ENCODE assay signal across 8 cellular contexts in the genomic region with DNA sequence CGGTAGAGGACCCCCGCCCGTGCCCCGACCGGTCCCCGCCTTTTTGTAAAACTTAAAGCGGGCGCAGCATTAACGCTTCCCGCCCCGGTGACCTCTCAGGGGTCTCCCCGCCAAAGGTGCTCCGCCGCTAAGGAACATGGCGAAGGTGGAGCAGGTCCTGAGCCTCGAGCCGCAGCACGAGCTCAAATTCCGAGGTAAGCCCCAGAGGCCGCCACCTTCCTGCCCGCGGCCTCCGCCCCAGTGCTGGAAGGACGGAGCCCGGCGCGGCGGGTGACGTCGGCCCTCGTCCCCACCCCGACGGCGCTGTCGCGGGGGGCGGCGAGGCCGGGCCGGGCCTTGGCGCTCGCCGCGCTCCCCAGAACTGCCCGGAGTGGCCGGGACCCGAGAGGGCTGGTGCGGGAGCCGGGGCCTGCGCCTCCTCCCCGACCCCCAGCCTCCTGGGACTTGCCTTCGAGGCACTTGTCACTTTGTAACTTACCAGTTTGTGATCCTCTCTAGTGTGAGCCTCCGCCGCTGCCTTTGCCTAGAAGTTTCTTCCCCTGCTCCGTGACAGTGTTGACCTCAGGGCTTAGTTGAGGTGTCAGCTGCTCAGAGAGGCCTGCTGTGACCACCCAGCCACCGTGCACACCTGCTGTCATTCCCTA. TPM values are rescaled to one million over a fixed set of nuclear protein-coding genes. Genes with fewer than 3 reads are reported as not detected.
DNase-seq lines count a peak whose midpoint lies in the region; ATAC-seq and TF ChIP-seq lines count a peak whose summit lies in the region.

No MANE protein-coding gene starts in this region.

- H3K9me3 ChIP-seq in parathyroid adenoma (ENCODE audit: control insufficient read depth, low read length), result no peaks in the 10 kb centered on the region

- no peaks in the 10 kb centered on the region for H3K9me3 Mint-ChIP-seq in activated CD8-positive, alpha-beta T cell treated with anti-CD3 and anti-CD28 coated beads, Interleukin-2, amount 10 ng/mL, durations not matched to agents 7 days and 5 days (ENCODE audit: insufficient read depth)
- peaks cover 2% of the 10 kb centered on the region for H3K9me3 Mint-ChIP-seq in glutamatergic neuron (ENCODE audit: unreplicated experiment)

- no peaks in the 10 kb centered on the region for H3K27me3 ChIP-seq in parathyroid adenoma (ENCODE audit: control insufficient read depth, insufficient read depth, low read length)

- TF ChIP-seq CTCF in glutamatergic neuron (IDR thresholded peaks at IDR 0.05; ENCODE audit: partially characterized antibody, unreplicated experiment) (no peak), parathyroid adenoma (IDR thresholded peaks at IDR 0.05) (no peak)

- POLR2A ChIA-PET in activated CD8-positive, alpha-beta T cell treated with anti-CD3 and anti-CD28 coated beads, Interleukin-2, amount 10 ng/mL, durations not matched to agents 7 days and 5 days (lab: Charles Lee), result interaction anchor here (0.7 to 1.8 kb wide), 12 partner anchors 10 to 262 kb away, joined by 3 to 14 read pairs (median 5); a partner anchor contains a TSS

- H3K27me3 Mint-ChIP-seq in activated CD8-positive, alpha-beta T cell treated with anti-CD3 and anti-CD28 coated beads, Interleukin-2, amount 10 ng/mL, durations not matched to agents 7 days and 5 days (ENCODE audit: low read depth), result peaks cover 8% of the 10 kb centered on the region
- H3K27me3 Mint-ChIP-seq in glutamatergic neuron (ENCODE audit: unreplicated experiment), result peaks cover 7% of the 10 kb centered on the region

- no peaks in the 10 kb centered on the region for H3K36me3 ChIP-seq in parathyroid adenoma (ENCODE audit: control insufficient read depth, insufficient read depth, low read length)

- peak overlapping the region; percentile 77 for H3K9ac ChIP-seq in parathyroid adenoma

- peak overlapping the region; percentile 88 for H3K4me3 Mint-ChIP-seq in activated CD8-positive, alpha-beta T cell treated with anti-CD3 and anti-CD28 coated beads, Interleukin-2, amount 10 ng/mL, durations not matched to agents 7 days and 5 days
- peak overlapping the region; percentile 99 for H3K4me3 Mint-ChIP-seq in glutamatergic neuron (ENCODE audit: unreplicated experiment)

- H3K4me1 Mint-ChIP-seq in activated CD8-positive, alpha-beta T cell treated with anti-CD3 and anti-CD28 coated beads, Interleukin-2, amount 10 ng/mL, durations not matched to agents 7 days and 5 days (ENCODE audit: low read depth), result peaks cover 39% of the 10 kb centered on the region
- H3K4me1 Mint-ChIP-seq in glutamatergic neuron (ENCODE audit: low read depth, unreplicated experiment), result peaks cover 17% of the 10 kb centered on the region

- peak overlapping the region; percentile 74 for H3K4me3 ChIP-seq in parathyroid adenoma (ENCODE audit: low read depth, low read length)

- H3K4me2 ChIP-seq in parathyroid adenoma (ENCODE audit: low read length), result peak overlapping the region; percentile 75

- peak; percentile 65 for DNase-seq in NCI-H2171 treated with DMSO at 0.1 percent for 48 hours (lab: John Stamatoyannopoulos, UW)
- no peak for DNase-seq in NCI-H2171 (lab: John Stamatoyannopoulos, UW)
- DNase-seq in HuH-7.5 (ENCODE audit: low spot score), result peak; percentile 31
- DNase-seq in activated CD8-positive, alpha-beta T cell treated with anti-CD3 and anti-CD28 coated beads, Interleukin-2, amount 10 ng/mL, durations not matched to agents 7 days and 5 days, result peak; percentile 52
- peak; percentile 48 for DNase-seq in glutamatergic neuron
- no peak for DNase-seq in NCI-H2029 treated with DMSO at 0.1 percent for 48 hours (lab: John Stamatoyannopoulos, UW)

- H3K27ac Mint-ChIP-seq in activated CD8-positive, alpha-beta T cell treated with anti-CD3 and anti-CD28 coated beads, Interleukin-2, amount 10 ng/mL, durations not matched to agents 7 days and 5 days, result peak overlapping the region; percentile 95
- peak overlapping the region; percentile 82 for H3K27ac Mint-ChIP-seq in glutamatergic neuron (ENCODE audit: unreplicated experiment)

- H3K36me3 Mint-ChIP-seq in activated CD8-positive, alpha-beta T cell treated with anti-CD3 and anti-CD28 coated beads, Interleukin-2, amount 10 ng/mL, durations not matched to agents 7 days and 5 days (ENCODE audit: low read depth), result peaks cover 41% of the 10 kb centered on the region
- H3K36me3 Mint-ChIP-seq in glutamatergic neuron (ENCODE audit: unreplicated experiment), result no peaks in the 10 kb centered on the region

- peaks cover 8% of the 10 kb centered on the region for H3K4me1 ChIP-seq in parathyroid adenoma

- H2AFZ ChIP-seq in parathyroid adenoma, result peak overlapping the region; percentile 93

- H3K27ac ChIP-seq in parathyroid adenoma, result peak overlapping the region; percentile 75

- CTCF ChIA-PET in activated CD8-positive, alpha-beta T cell treated with anti-CD3 and anti-CD28 coated beads, Interleukin-2, amount 10 ng/mL, durations not matched to agents 7 days and 5 days (lab: Charles Lee), result interaction anchor here (1.0 to 1.7 kb wide), 5 partner anchors 11 to 153 kb away, joined by 3 to 10 read pairs (median 7); no protein-coding TSS in a partner anchor

- peaks cover 46% of the 10 kb centered on the region for H3K79me2 ChIP-seq in parathyroid adenoma

- peak; percentile 30 for ATAC-seq in GM21723 (IDR thresholded peaks at IDR 0.05; ENCODE audit: unreplicated experiment)
- ATAC-seq in activated CD8-positive, alpha-beta T cell treated with anti-CD3 and anti-CD28 coated beads, Interleukin-2, amount 10 ng/mL, durations not matched to agents 7 days and 5 days, result peak; percentile 59

RNA-seq across cellular contexts. Expression of a gene that starts 0.4 kb away (rescaled TPM):
- total RNA-seq in activated CD8-positive, alpha-beta T cell treated with anti-CD3 and anti-CD28 coated beads, Interleukin-2, amount 10 ng/mL, durations not matched to agents 7 days and 5 days, result 10 to 100 TPM; 34.5 to 36.8 TPM
- total RNA-seq in glutamatergic neuron (ENCODE audit: unreplicated experiment), result 60.5 TPM

Comparison
In these comparisons a context has a peak if more than half of its experiments do, and no peak if none do; other contexts are left out.
1. DNase-seq: peak in NCI-H2171 treated with DMSO at 0.1 percent for 48 hours (single experiment), HuH-7.5 (single experiment), activated CD8-positive, alpha-beta T cell treated with anti-CD3 and anti-CD28 coated beads, Interleukin-2, amount 10 ng/mL, durations not matched to agents 7 days and 5 days (single experiment) and glutamatergic neuron (single experiment); none in NCI-H2171 (single experiment) and NCI-H2029 treated with DMSO at 0.1 percent for 48 hours (single experiment).